ENCODE assay signal across 34 cellular contexts in genomic region chr21:25848309-25848708, GRCh38.
"Had no signal": no experiment of that assay in that cellular context is flagged by ENCODE, and none has a peak within 500 bp of the region (broad histone marks: within the 10 kb centered on the region; RNA-seq: fewer than 3 reads in every experiment).

No MANE protein-coding gene starts in this region.

- DNase-seq: Karpas-422, Kasumi-1, MG63, MM.1S, NCI-H1048, NCI-H1092, NCI-H1092 treated with DMSO at 0.1 percent for 48 hours, NCI-H1105, NCI-H1105 treated with DMSO at 0.1 percent for 48 hours, NCI-H1417, NCI-H1417 treated with DMSO at 0.1 percent for 48 hours, NCI-H1436, NCI-H1436 treated with DMSO at 0.1 percent for 48 hours, NCI-H146, NCI-H1694, NCI-H1694 treated with DMSO at 0.1 percent for 48 hours, NCI-H187, NCI-H187 treated with DMSO at 0.1 percent for 48 hours, NCI-H1930, NCI-H2029, NCI-H2029 treated with DMSO at 0.1 percent for 48 hours, NCI-H2081, NCI-H2081 treated with DMSO at 0.1 percent for 48 hours, NCI-H2107, NCI-H2171, NCI-H2171 treated with DMSO at 0.1 percent for 48 hours, NCI-H2227 treated with DMSO at 0.1 percent for 48 hours, NCI-H226, NCI-H345, NCI-H446, NCI-H446 treated with DMSO at 0.1 percent for 48 hours, NCI-H510A, NCI-H510A treated with DMSO at 0.1 percent for 48 hours, NCI-H524 had no signal

- H3K36me3 ChIP-seq: MG63 had no signal

- H3K4me3 ChIP-seq: MG63 had no signal
